In genomic region chr16:66474750-66475199, GRCh38 we compare ENCODE assay signal across 9 cellular contexts.
DNase-seq lines count a peak whose midpoint lies in the region; ATAC-seq lines count a peak whose summit lies in the region.
"Had no signal": no experiment of that assay in that cellular context is flagged by ENCODE, and none has a peak within 500 bp of the region (broad histone marks: within the 10 kb centered on the region; RNA-seq: fewer than 3 reads in every experiment).

No MANE protein-coding gene starts in this region.

- DNase-seq in COR-L47 (lab: John Stamatoyannopoulos, UW) (peak; percentile 17), Kasumi-1 (lab: John Stamatoyannopoulos, UW) (peak; percentile 15 to 46), T-helper 22 cell (ENCODE audit: low read depth) (peak; percentile 16), NCI-H82 treated with DMSO at 0.1 percent for 48 hours (lab: John Stamatoyannopoulos, UW; ENCODE audit: unreplicated experiment) (no peak)
- DNase-seq in effector memory CD8-positive, alpha-beta T cell, result peak; percentile 50 to 55 (median 52)
- DNase-seq in stimulated activated naive CD4-positive, alpha-beta T cell (lab: John Stamatoyannopoulos, UW), result peak in 5 of 6 experiments; percentile 8 to 69 (median 51)

- H3K9me3 Mint-ChIP-seq in effector memory CD8-positive, alpha-beta T cell, result no peaks in the 10 kb centered on the region

- peak overlapping the region; percentile 27 to 93 for H3K27ac Mint-ChIP-seq in effector memory CD8-positive, alpha-beta T cell

- peaks cover 3% of the 10 kb centered on the region for H3K36me3 Mint-ChIP-seq in effector memory CD8-positive, alpha-beta T cell (ENCODE audit: insufficient read depth)

- H3K4me1 Mint-ChIP-seq in effector memory CD8-positive, alpha-beta T cell (ENCODE audit: low read depth in 2 of 2), result peaks cover 26 to 27% of the 10 kb centered on the region in 2 donors

- H3K27me3 Mint-ChIP-seq in effector memory CD8-positive, alpha-beta T cell, result no peaks in the 10 kb centered on the region

- ATAC-seq in GM21447 (IDR thresholded peaks at IDR 0.05; ENCODE audit: unreplicated experiment) (peak; percentile 61), GM21825 (IDR thresholded peaks at IDR 0.05; ENCODE audit: unreplicated experiment) (no peak)
- ATAC-seq in effector memory CD8-positive, alpha-beta T cell (replicated peaks), result peak; percentile 83

- H3K4me3 Mint-ChIP-seq in effector memory CD8-positive, alpha-beta T cell, result peak overlapping the region in 1 of 2 donors; percentile 47
- H3K4me3 Mint-ChIP-seq: brain had no signal
